Comparison of ENCODE assay signal across 5 cellular contexts in the genomic region with DNA sequence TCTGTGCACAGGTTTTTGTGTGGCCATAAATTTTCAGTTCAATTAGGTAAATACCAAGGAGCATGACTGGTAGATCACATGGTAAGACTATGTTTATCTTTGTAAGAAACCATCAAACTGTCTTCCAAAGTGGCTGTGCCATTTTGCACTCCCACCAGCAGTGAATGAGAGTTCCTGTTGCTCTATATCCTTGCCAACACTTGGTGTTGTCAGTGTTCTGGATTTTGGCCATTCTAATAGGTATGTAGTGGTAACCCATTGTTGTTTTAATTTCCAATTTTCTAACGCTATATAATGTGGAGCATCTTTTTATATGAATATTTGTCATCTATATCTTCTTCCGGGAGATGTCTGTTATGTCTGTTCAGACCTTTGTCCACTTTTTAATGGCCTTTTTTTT.
"Had no signal": no experiment of that assay in that cellular context is flagged by ENCODE, and none has a peak within 500 bp of the region (broad histone marks: within the 10 kb centered on the region; RNA-seq: fewer than 3 reads in every experiment).

No MANE protein-coding gene starts in this region.

- H3K27ac ChIP-seq: GM23248 had no signal

- H3K4me3 ChIP-seq: GM23248 had no signal

- H3K9me3 Mint-ChIP-seq: IgD-negative memory B cell had no signal

- H3K27ac Mint-ChIP-seq: H9, IgD-negative memory B cell had no signal

- H3K27me3 Mint-ChIP-seq: IgD-negative memory B cell had no signal

- H3K4me1 Mint-ChIP-seq: H9 had no signal

- H3K4me3 Mint-ChIP-seq: H9, IgD-negative memory B cell had no signal

- DNase-seq: GM23248, H9, HCEC 1CT, KG1 had no signal
